12 cellular contexts compared by ENCODE assay signal in the genomic region with DNA sequence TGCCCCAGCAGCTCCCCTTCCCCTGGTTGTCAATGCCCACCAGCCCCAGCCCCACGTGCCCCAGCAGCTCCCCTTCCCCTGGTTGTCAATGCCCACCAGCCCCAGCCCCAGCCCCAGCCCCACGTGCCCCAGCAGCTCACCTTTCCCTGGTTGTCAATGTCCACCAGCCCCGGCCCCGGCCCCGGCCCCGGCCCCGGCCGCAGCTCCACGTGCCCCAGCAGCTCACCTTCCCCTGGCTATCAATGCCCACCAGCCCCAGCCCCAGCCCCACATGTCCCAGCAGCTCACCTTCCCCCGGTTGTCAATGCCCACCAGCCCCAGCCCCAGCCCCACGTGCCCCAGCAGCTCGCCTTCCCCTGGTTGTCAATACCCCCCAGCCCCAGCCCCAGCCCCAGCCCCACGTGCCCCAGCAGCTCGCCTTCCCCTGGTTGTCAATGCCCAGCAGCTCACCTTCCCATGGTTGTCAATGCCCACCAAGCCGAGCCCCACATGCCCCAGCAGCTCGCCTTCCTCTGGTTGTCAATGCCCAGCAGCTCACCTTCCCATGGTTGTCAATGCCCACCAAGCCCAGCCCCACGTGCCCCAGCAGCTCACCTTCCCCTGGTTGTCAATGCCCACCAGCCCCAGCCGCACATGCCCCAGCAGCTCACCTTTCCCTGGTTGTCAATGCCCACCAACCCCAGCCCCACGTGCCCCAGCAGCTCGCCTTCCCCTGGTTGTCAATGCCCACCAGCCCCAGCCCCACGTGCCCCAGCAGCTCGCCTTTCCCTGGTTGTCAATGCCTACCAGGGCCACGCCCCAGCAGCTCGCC. TPM values are rescaled to one million over a fixed set of nuclear protein-coding genes. Genes with fewer than 3 reads are reported as not detected.
DNase-seq lines count a peak whose midpoint lies in the region; ATAC-seq, FAIRE-seq and TF ChIP-seq lines count a peak whose summit lies in the region.
"Not testable (repeated sequence)": the region's sequence is repeated elsewhere in the genome, so short reads cannot be mapped to it uniquely, and the experiment has no call there.
"Had no signal": no experiment of that assay in that cellular context is flagged by ENCODE, and none has a peak within 500 bp of the region (broad histone marks: within the 10 kb centered on the region; RNA-seq: fewer than 3 reads in every experiment).

No MANE protein-coding gene starts in this region.

- in situ Hi-C loops in K562 (cut with MboI) = not testable (repeated sequence)

- not testable (repeated sequence) for H3K4me1 Mint-ChIP-seq in Caco-2 (ENCODE audit: low read depth, unreplicated experiment); T-helper 17 cell; activated T-helper 1 cell treated with anti-CD3 and anti-CD28 coated beads, Interleukin-12 subunit alpha, Interleukin-12 subunit beta, Interleukin-2, Interleukin-4 antibody, amounts not matched to agents 30 ng/mL and 10 ng/mL and 1 ng/mL, durations not matched to agents 14 hours and 24 hours and 36 hours (ENCODE audit: low read depth); neural progenitor cell; stimulated activated naive B cell treated with anti-CD40 and anti-IgM and Interleukin-4, amounts not matched to agents 10 μg/mL and 1 μg/mL and 100 μg/mL, for 72 hours

- H3K27ac ChIP-seq in K562 (ENCODE audit: extremely low read depth, low read depth, low read length); esophagus squamous epithelium; neural progenitor cell: not testable (repeated sequence)

- TF ChIP-seq POLR2A in K562 (conservative IDR thresholded peaks at IDR 0.05); esophagus squamous epithelium (IDR thresholded peaks at IDR 0.05): not testable (repeated sequence)

- H3F3A ChIP-seq in neural progenitor cell (ENCODE audit: low read depth) = not testable (repeated sequence)

- not testable (repeated sequence) for ATAC-seq in T-helper 17 cell; K562; stimulated activated naive B cell treated with anti-CD40 and anti-IgM and Interleukin-4, amounts not matched to agents 10 μg/mL and 1 μg/mL and 100 μg/mL, for 72 hours (replicated peaks)

- not testable (repeated sequence) for H3K36me3 ChIP-seq in Caco-2 (ENCODE audit: control insufficient read depth, insufficient read depth, low read length); neural progenitor cell
- H3K36me3 ChIP-seq in K562 (ENCODE audit: control insufficient read depth, insufficient read depth, low read length) (peaks cover 63% of the 10 kb centered on the region), esophagus squamous epithelium (peaks cover 29 to 86% (median 31%) of the 10 kb centered on the region in 3 donors)

- not testable (repeated sequence) for TF ChIP-seq EP300 in K562 (IDR thresholded peaks at IDR 0.05; ENCODE audit: low read length)

- H3K27ac Mint-ChIP-seq in Caco-2 (ENCODE audit: unreplicated experiment) = peak overlapping the region; percentile 39
- H3K27ac Mint-ChIP-seq in T-helper 17 cell, neural progenitor cell: not testable (repeated sequence)
- H3K27ac Mint-ChIP-seq in activated T-helper 1 cell treated with anti-CD3 and anti-CD28 coated beads, Interleukin-12 subunit alpha, Interleukin-12 subunit beta, Interleukin-2, Interleukin-4 antibody, amounts not matched to agents 30 ng/mL and 10 ng/mL and 1 ng/mL, durations not matched to agents 14 hours and 24 hours and 36 hours = peak overlapping the region; percentile 48
- peak overlapping the region; percentile 47 for H3K27ac Mint-ChIP-seq in stimulated activated naive B cell treated with anti-CD40 and anti-IgM and Interleukin-4, amounts not matched to agents 10 μg/mL and 1 μg/mL and 100 μg/mL, for 72 hours

- H3K4me3 Mint-ChIP-seq in Caco-2 (ENCODE audit: unreplicated experiment); activated T-helper 1 cell treated with anti-CD3 and anti-CD28 coated beads, Interleukin-12 subunit alpha, Interleukin-12 subunit beta, Interleukin-2, Interleukin-4 antibody, amounts not matched to agents 30 ng/mL and 10 ng/mL and 1 ng/mL, durations not matched to agents 14 hours and 24 hours and 36 hours; stimulated activated naive B cell treated with anti-CD40 and anti-IgM and Interleukin-4, amounts not matched to agents 10 μg/mL and 1 μg/mL and 100 μg/mL, for 72 hours: not testable (repeated sequence)
- H3K4me3 Mint-ChIP-seq in T-helper 17 cell (peak overlapping the region; percentile 9), neural progenitor cell (peak overlapping the region; percentile 8)

- H3K4me1 ChIP-seq in Caco-2, neural progenitor cell: not testable (repeated sequence)
- H3K4me1 ChIP-seq in K562 (replicated peaks in 1 of 2; ENCODE audit: control insufficient read depth in 2 of 2, insufficient read depth in 2 of 2, low read length in 2 of 2) (peaks cover 0 to 41% of the 10 kb centered on the region in 2 experiments; a peak in 2 of 5 replicates), esophagus squamous epithelium (peaks cover 0 to 14% (median 0%) of the 10 kb centered on the region in 3 donors)

- not testable (repeated sequence) for TF ChIP-seq CTCF in Caco-2 (IDR thresholded peaks at IDR 0.05; ENCODE audit: insufficient read depth in 1 of 2, low read depth in 1 of 2, low read length in 1 of 2, severe bottlenecking in 1 of 2, unreplicated experiment in 1 of 2); K562 (IDR thresholded peaks at IDR 0.05 in 2 of 3, conservative IDR thresholded peaks at IDR 0.05 in 1 of 3; ENCODE audit: insufficient read depth in 2 of 3, low read depth in 1 of 3, low read length in 3 of 3); esophagus squamous epithelium (IDR thresholded peaks at IDR 0.05); neural progenitor cell (IDR thresholded peaks at IDR 0.05)

- intact Hi-C loops in Caco-2 (cut with micrococcal nuclease; ENCODE audit: unreplicated experiment); activated T-helper 1 cell treated with anti-CD3 and anti-CD28 coated beads, Interleukin-12 subunit alpha, Interleukin-12 subunit beta, Interleukin-2, Interleukin-4 antibody, amounts not matched to agents 30 ng/mL and 10 ng/mL and 1 ng/mL, durations not matched to agents 14 hours and 24 hours and 36 hours (cut with micrococcal nuclease); K562 (cut with micrococcal nuclease); esophagus squamous epithelium (cut with DNase I): not testable (repeated sequence)

- H3K9me3 Mint-ChIP-seq in Caco-2 (ENCODE audit: unreplicated experiment); activated T-helper 1 cell treated with anti-CD3 and anti-CD28 coated beads, Interleukin-12 subunit alpha, Interleukin-12 subunit beta, Interleukin-2, Interleukin-4 antibody, amounts not matched to agents 30 ng/mL and 10 ng/mL and 1 ng/mL, durations not matched to agents 14 hours and 24 hours and 36 hours; neural progenitor cell; stimulated activated naive B cell treated with anti-CD40 and anti-IgM and Interleukin-4, amounts not matched to agents 10 μg/mL and 1 μg/mL and 100 μg/mL, for 72 hours: not testable (repeated sequence)

- BruUV-seq in Caco-2 (replicated peaks; lab: Mats Ljungman, UMichigan); K562 (replicated peaks; lab: Mats Ljungman, UMichigan): not testable (repeated sequence)

- H3K9ac ChIP-seq in K562 (ENCODE audit: insufficient read depth in 1 of 2, low read depth in 2 of 2, low read length in 2 of 2); neural progenitor cell: not testable (repeated sequence)

- not testable (repeated sequence) for H4K20me1 ChIP-seq in K562 (replicated peaks; ENCODE audit: control insufficient read depth, insufficient read depth, low read length)
- H4K20me1 ChIP-seq in neural progenitor cell (ENCODE audit: low read depth) = peaks cover 10% of the 10 kb centered on the region

- not testable (repeated sequence) for H3K27me3 ChIP-seq in Caco-2 (replicated peaks; ENCODE audit: control insufficient read depth, insufficient read depth, low read length); K562 (ENCODE audit: control insufficient read depth in 2 of 2, insufficient read depth in 2 of 2, low read length in 2 of 2); esophagus squamous epithelium; neural progenitor cell

- not testable (repeated sequence) for H3K79me2 ChIP-seq in K562 (ENCODE audit: control insufficient read depth, insufficient read depth, low read length); neural progenitor cell (ENCODE audit: low read depth)

- CTCF ChIA-PET in Caco-2 (lab: Charles Lee) = interaction anchor here (0.7 to 1.0 kb wide), 2 partner anchors 103 to 106 kb away, joined by 3 to 4 read pairs; no protein-coding TSS in a partner anchor
- CTCF ChIA-PET in K562 (lab: Yijun Ruan, JAX; ENCODE audit: low intra/inter-chr PET ratio) = not testable (repeated sequence)

- H3K4me3 ChIP-seq in Caco-2 (ENCODE audit: low read depth, low read length); K562; esophagus squamous epithelium; neural progenitor cell: not testable (repeated sequence)

- DNase-seq in Caco-2; T-helper 17 cell; activated T-helper 1 cell treated with anti-CD3 and anti-CD28 coated beads, Interleukin-12 subunit alpha, Interleukin-12 subunit beta, Interleukin-2, Interleukin-4 antibody, amounts not matched to agents 30 ng/mL and 10 ng/mL and 1 ng/mL, durations not matched to agents 14 hours and 24 hours and 36 hours (ENCODE audit: low spot score); K562 (ENCODE audit: extremely low read depth in 1 of 4, low spot score in 3 of 4); neural progenitor cell (ENCODE audit: low spot score); stimulated activated naive B cell treated with anti-CD40 and anti-IgM and Interleukin-4, amounts not matched to agents 10 μg/mL and 1 μg/mL and 100 μg/mL, for 72 hours: not testable (repeated sequence)
- DNase-seq in esophagus squamous epithelium (lab: John Stamatoyannopoulos, UW) = peak; percentile 50

- H2AFZ ChIP-seq in K562 (ENCODE audit: low read depth, low read length); neural progenitor cell (replicated peaks): not testable (repeated sequence)

- not testable (repeated sequence) for FAIRE-seq in K562 (lab: Jason Lieb, UNC)

- H3K4me2 ChIP-seq in K562 (ENCODE audit: insufficient read depth, low read length); neural progenitor cell: not testable (repeated sequence)

- 76% methylated on average over 17 of the region's 24 CpGs for WGBS in K562 (ENCODE audit: insufficient coverage, low coverage, missing lambda C conversion rate)
- 68 to 91% methylated on average over 4 to 5 of the region's 24 CpGs for WGBS in esophagus squamous epithelium, 2 donors

- H3K36me3 Mint-ChIP-seq in Caco-2 (ENCODE audit: insufficient read depth, unreplicated experiment) = peaks cover 49% of the 10 kb centered on the region
- H3K36me3 Mint-ChIP-seq in T-helper 17 cell (ENCODE audit: low read depth) = not testable (repeated sequence)
- peaks cover 12% of the 10 kb centered on the region for H3K36me3 Mint-ChIP-seq in activated T-helper 1 cell treated with anti-CD3 and anti-CD28 coated beads, Interleukin-12 subunit alpha, Interleukin-12 subunit beta, Interleukin-2, Interleukin-4 antibody, amounts not matched to agents 30 ng/mL and 10 ng/mL and 1 ng/mL, durations not matched to agents 14 hours and 24 hours and 36 hours (ENCODE audit: low read depth)
- H3K36me3 Mint-ChIP-seq in neural progenitor cell = peaks cover 22% of the 10 kb centered on the region
- H3K36me3 Mint-ChIP-seq in stimulated activated naive B cell treated with anti-CD40 and anti-IgM and Interleukin-4, amounts not matched to agents 10 μg/mL and 1 μg/mL and 100 μg/mL, for 72 hours = peaks cover 43 to 46% of the 10 kb centered on the region in 2 donors

- not testable (repeated sequence) for TF ChIP-seq RAD21 in K562 (CRISPR knock-in tag; conservative IDR thresholded peaks at IDR 0.05 in 1 of 2, IDR thresholded peaks at IDR 0.05 in 1 of 2)

- POLR2A ChIA-PET in Caco-2 (lab: Charles Lee) = not testable (repeated sequence)
- POLR2A ChIA-PET in K562 (lab: Yijun Ruan, JAX) = interaction anchor here (0.7 to 3.1 kb wide), 5 partner anchors 11 to 82 kb away, joined by 3 to 11 read pairs (median 3); a partner anchor contains a TSS

- not testable (repeated sequence) for H3K9me1 ChIP-seq in K562 (ENCODE audit: control insufficient read depth, insufficient read depth, low read length)

- not testable (repeated sequence) for H3K9me3 ChIP-seq in Caco-2; T-helper 17 cell (ENCODE audit: control insufficient read depth, low read length, poor library complexity, severe bottlenecking); K562 (replicated peaks; ENCODE audit: control insufficient read depth, insufficient read depth, low read depth, low read length); esophagus squamous epithelium; neural progenitor cell (ENCODE audit: low read depth)

- not testable (repeated sequence) for H3K27me3 Mint-ChIP-seq in Caco-2 (ENCODE audit: insufficient read depth, unreplicated experiment); T-helper 17 cell; activated T-helper 1 cell treated with anti-CD3 and anti-CD28 coated beads, Interleukin-12 subunit alpha, Interleukin-12 subunit beta, Interleukin-2, Interleukin-4 antibody, amounts not matched to agents 30 ng/mL and 10 ng/mL and 1 ng/mL, durations not matched to agents 14 hours and 24 hours and 36 hours (ENCODE audit: insufficient read depth); neural progenitor cell (ENCODE audit: insufficient read depth, low read depth); stimulated activated naive B cell treated with anti-CD40 and anti-IgM and Interleukin-4, amounts not matched to agents 10 μg/mL and 1 μg/mL and 100 μg/mL, for 72 hours

RNA-seq across cellular contexts. Expression of a gene that starts 14.0 kb away (rescaled TPM):
- 64.3 and 69.1 TPM in 2 replicates for total RNA-seq in Caco-2 (2022)
- total RNA-seq in T-helper 17 cell = 10 to 100 TPM; 59.6 to 71.3 TPM
- total RNA-seq in activated T-helper 1 cell treated with anti-CD3 and anti-CD28 coated beads, Interleukin-12 subunit alpha, Interleukin-12 subunit beta, Interleukin-2, Interleukin-4 antibody, amounts not matched to agents 30 ng/mL and 10 ng/mL and 1 ng/mL, durations not matched to agents 14 hours and 24 hours and 36 hours = 62.1 and 62.5 TPM in 2 replicates
- 28.6 and 108 TPM in 2 replicates for total RNA-seq in K562 (2011; cell fraction: chromatin; rRNA removed; ENCODE audit: low replicate concordance)
- 71.0 and 80.0 TPM in 2 replicates for total RNA-seq in K562 (2011; cell fraction: nucleolus; rRNA removed)
- 33.8 and 41.3 TPM in 2 replicates for total RNA-seq in K562 (2011; cell fraction: nucleoplasm; rRNA removed)
- 15.6 and 22.1 TPM in 2 replicates for total RNA-seq in K562 (2014; rRNA removed)
- total RNA-seq in K562 (2014; rRNA removed; fragmentation: Illumina TruSeq; extraction: Trizol) = 1.2 and 1.8 TPM in 2 replicates
- 8.6 and 9.3 TPM in 2 replicates for total RNA-seq in K562 (2015; rRNA removed; fragmentation: Illumina TruSeq; extraction: Trizol)
- total RNA-seq in K562 (2021) = 59.6 and 59.9 TPM in 2 replicates
- polyA plus RNA-seq in K562 (2011; rRNA removed) = 10.3 and 26.2 TPM in 2 replicates
- polyA plus RNA-seq in K562 (2011; cell fraction: cytosol; rRNA removed) = 36.6 and 87.3 TPM in 2 replicates
- 34.7 and 60.1 TPM in 2 replicates for polyA plus RNA-seq in K562 (2011; cell fraction: nucleus; rRNA removed)
- polyA plus RNA-seq in K562 (2012) = 34.1 and 52.5 TPM in 2 replicates
- 7.1 and 20.0 TPM in 2 replicates for polyA plus RNA-seq in K562 (2014; fragmentation: Illumina TruSeq; extraction: Trizol)
- polyA plus RNA-seq in K562 (2014; fragmentation: Nextera tagmentation; extraction: Ambion mirVana) = 1 to 10 TPM in 1 of 2 experiments, under 1 TPM in 1; 0.89 to 1.3 TPM
- polyA plus RNA-seq in K562 (2014; rRNA removed) = 21.2 and 30.2 TPM in 2 replicates
- polyA minus RNA-seq in K562 (2011; rRNA and poly(A)+ RNA removed) = 10.3 and 15.6 TPM in 2 replicates
- polyA minus RNA-seq in K562 (2011; cell fraction: cytosol; rRNA and poly(A)+ RNA removed) = 72.1 and 84.4 TPM in 2 replicates
- 33.7 and 37.4 TPM in 2 replicates for polyA minus RNA-seq in K562 (2011; cell fraction: nucleus; rRNA and poly(A)+ RNA removed)
- total RNA-seq in esophagus squamous epithelium = 10 to 100 TPM; 23.7 to 64.9 (median 32.5) TPM
- 14.4 and 46.9 TPM in 2 replicates for total RNA-seq in neural progenitor cell (ENCODE audit: low replicate concordance)

RNA-seq across cellular contexts. Expression of a gene that starts 14.3 kb away (rescaled TPM):
- total RNA-seq in Caco-2 (2022) (not detected in 2 replicates), T-helper 17 cell (not detected), K562 (2014; rRNA removed) (not detected in 2 replicates), K562 (2014; rRNA removed; fragmentation: Illumina TruSeq; extraction: Trizol) (not detected in 2 replicates), K562 (2015; rRNA removed; fragmentation: Illumina TruSeq; extraction: Trizol) (not detected in 2 replicates), K562 (2021) (not detected in 2 replicates), esophagus squamous epithelium (not detected), neural progenitor cell (ENCODE audit: low replicate concordance) (not detected in 2 replicates)
- total RNA-seq in activated T-helper 1 cell treated with anti-CD3 and anti-CD28 coated beads, Interleukin-12 subunit alpha, Interleukin-12 subunit beta, Interleukin-2, Interleukin-4 antibody, amounts not matched to agents 30 ng/mL and 10 ng/mL and 1 ng/mL, durations not matched to agents 14 hours and 24 hours and 36 hours = not detected in 2 replicates
- total RNA-seq in K562 (2011; cell fraction: chromatin; rRNA removed; ENCODE audit: low replicate concordance) = not detected in 2 replicates
- total RNA-seq in K562 (2011; cell fraction: nucleolus; rRNA removed) = not detected in 2 replicates
- not detected in 2 replicates for total RNA-seq in K562 (2011; cell fraction: nucleoplasm; rRNA removed)
- polyA plus RNA-seq in K562 (2011; rRNA removed) (not detected in 2 replicates), K562 (2014; fragmentation: Illumina TruSeq; extraction: Trizol) (not detected in 2 replicates), K562 (2014; fragmentation: Nextera tagmentation; extraction: Ambion mirVana) (not detected), K562 (2014; rRNA removed) (not detected in 2 replicates)
- not detected in 2 replicates for polyA plus RNA-seq in K562 (2011; cell fraction: cytosol; rRNA removed)
- not detected in 2 replicates for polyA plus RNA-seq in K562 (2011; cell fraction: nucleus; rRNA removed)
- not detected in 2 replicates for polyA plus RNA-seq in K562 (2012)
- polyA minus RNA-seq in K562 (2011; rRNA and poly(A)+ RNA removed) = under 0.01 TPM in 2 replicates
- polyA minus RNA-seq in K562 (2011; cell fraction: cytosol; rRNA and poly(A)+ RNA removed) = 667 TPM in 1 of 2 replicates, not detected in the other
- under 0.01 TPM in 1 of 2 replicates, not detected in the other for polyA minus RNA-seq in K562 (2011; cell fraction: nucleus; rRNA and poly(A)+ RNA removed)
- total RNA-seq: A172; CD4-positive, alpha-beta T cell; Daoy; GM23338; HT-29 had no signal
- polyA plus RNA-seq: GM23338 had no signal

RNA-seq across cellular contexts. Expression of a gene that starts 19.5 kb away (rescaled TPM):
- total RNA-seq in Caco-2 (2022) = 4.4 and 6.1 TPM in 2 replicates
- total RNA-seq in T-helper 17 cell = 1 to 10 TPM; 1.9 to 5.3 TPM
- 0.91 and 1.2 TPM in 2 replicates for total RNA-seq in activated T-helper 1 cell treated with anti-CD3 and anti-CD28 coated beads, Interleukin-12 subunit alpha, Interleukin-12 subunit beta, Interleukin-2, Interleukin-4 antibody, amounts not matched to agents 30 ng/mL and 10 ng/mL and 1 ng/mL, durations not matched to agents 14 hours and 24 hours and 36 hours
- total RNA-seq in K562 (2011; cell fraction: chromatin; rRNA removed; ENCODE audit: low replicate concordance) = 11.2 and 25.3 TPM in 2 replicates
- 23.0 and 26.8 TPM in 2 replicates for total RNA-seq in K562 (2011; cell fraction: nucleolus; rRNA removed)
- total RNA-seq in K562 (2011; cell fraction: nucleoplasm; rRNA removed) = 13.6 and 23.8 TPM in 2 replicates
- total RNA-seq in K562 (2014; rRNA removed) = 59.4 and 80.2 TPM in 2 replicates
- total RNA-seq in K562 (2014; rRNA removed; fragmentation: Illumina TruSeq; extraction: Trizol) = 3.1 TPM in 2 replicates
- total RNA-seq in K562 (2015; rRNA removed; fragmentation: Illumina TruSeq; extraction: Trizol) = 7.6 and 9.6 TPM in 2 replicates
- 49.3 and 50.9 TPM in 2 replicates for total RNA-seq in K562 (2021)
- 8.5 and 12.1 TPM in 2 replicates for polyA plus RNA-seq in K562 (2011; rRNA removed)
- 26.8 and 158 TPM in 2 replicates for polyA plus RNA-seq in K562 (2011; cell fraction: cytosol; rRNA removed)
- polyA plus RNA-seq in K562 (2011; cell fraction: nucleus; rRNA removed) = 8.1 and 19.5 TPM in 2 replicates
- 35.9 and 45.0 TPM in 2 replicates for polyA plus RNA-seq in K562 (2012)
- 2.6 and 3.6 TPM in 2 replicates for polyA plus RNA-seq in K562 (2014; fragmentation: Illumina TruSeq; extraction: Trizol)
- under 1 TPM; 0.52 to 0.63 TPM for polyA plus RNA-seq in K562 (2014; fragmentation: Nextera tagmentation; extraction: Ambion mirVana)
- 52.0 and 54.1 TPM in 2 replicates for polyA plus RNA-seq in K562 (2014; rRNA removed)
- 1.4 and 2.4 TPM in 2 replicates for polyA minus RNA-seq in K562 (2011; rRNA and poly(A)+ RNA removed)
- polyA minus RNA-seq in K562 (2011; cell fraction: cytosol; rRNA and poly(A)+ RNA removed) = 20.8 and 31.8 TPM in 2 replicates
- polyA minus RNA-seq in K562 (2011; cell fraction: nucleus; rRNA and poly(A)+ RNA removed) = 6.1 and 7.4 TPM in 2 replicates
- total RNA-seq in esophagus squamous epithelium = 100 to 1,000 TPM in 2 of 4 donors, 10 to 100 TPM in 2; 52.2 to 883 (median 129) TPM
- 0.90 TPM in 1 of 2 replicates, not detected in the other for total RNA-seq in neural progenitor cell (ENCODE audit: low replicate concordance)

RNA-seq across cellular contexts. Expression of a gene that starts 26.9 kb away (rescaled TPM):
- total RNA-seq in Caco-2 (2022) = not detected in 2 replicates
- total RNA-seq in T-helper 17 cell = not detected
- total RNA-seq in activated T-helper 1 cell treated with anti-CD3 and anti-CD28 coated beads, Interleukin-12 subunit alpha, Interleukin-12 subunit beta, Interleukin-2, Interleukin-4 antibody, amounts not matched to agents 30 ng/mL and 10 ng/mL and 1 ng/mL, durations not matched to agents 14 hours and 24 hours and 36 hours = not detected in 2 replicates
- total RNA-seq in K562 (2011; cell fraction: chromatin; rRNA removed; ENCODE audit: low replicate concordance) = not detected in 2 replicates
- not detected in 2 replicates for total RNA-seq in K562 (2011; cell fraction: nucleolus; rRNA removed)
- total RNA-seq in K562 (2011; cell fraction: nucleoplasm; rRNA removed) = not detected in 2 replicates
- 0.37 TPM in 1 of 2 replicates, not detected in the other for total RNA-seq in K562 (2014; rRNA removed)
- not detected in 2 replicates for total RNA-seq in K562 (2014; rRNA removed; fragmentation: Illumina TruSeq; extraction: Trizol)
- total RNA-seq in K562 (2015; rRNA removed; fragmentation: Illumina TruSeq; extraction: Trizol) = not detected in 2 replicates
- not detected in 2 replicates for total RNA-seq in K562 (2021)
- not detected in 2 replicates for polyA plus RNA-seq in K562 (2011; rRNA removed)
- polyA plus RNA-seq in K562 (2011; cell fraction: cytosol; rRNA removed) = not detected in 2 replicates
- polyA plus RNA-seq in K562 (2011; cell fraction: nucleus; rRNA removed) = not detected in 2 replicates
- polyA plus RNA-seq in K562 (2012) = not detected in 2 replicates
- not detected in 2 replicates for polyA plus RNA-seq in K562 (2014; fragmentation: Illumina TruSeq; extraction: Trizol)
- polyA plus RNA-seq in K562 (2014; fragmentation: Nextera tagmentation; extraction: Ambion mirVana) = not detected
- polyA plus RNA-seq in K562 (2014; rRNA removed) = not detected in 2 replicates
- polyA minus RNA-seq in K562 (2011; rRNA and poly(A)+ RNA removed) = not detected in 2 replicates
- polyA minus RNA-seq in K562 (2011; cell fraction: cytosol; rRNA and poly(A)+ RNA removed) = not detected in 2 replicates
- polyA minus RNA-seq in K562 (2011; cell fraction: nucleus; rRNA and poly(A)+ RNA removed) = not detected in 2 replicates
- under 1 TPM in 1 of 4 donors, not detected in 3; 0.95 TPM for total RNA-seq in esophagus squamous epithelium
- total RNA-seq in neural progenitor cell (ENCODE audit: low replicate concordance) = not detected in 2 replicates
- total RNA-seq: A172; CD4-positive, alpha-beta T cell; Daoy; GM23338; HT-29 had no signal
- polyA plus RNA-seq: GM23338 had no signal

RNA-seq across cellular contexts. Expression of a gene that starts 34.1 kb away (rescaled TPM):
- 57.7 and 60.4 TPM in 2 replicates for total RNA-seq in Caco-2 (2022)
- 100 to 1,000 TPM; 233 to 243 TPM for total RNA-seq in T-helper 17 cell
- 94.3 and 96.4 TPM in 2 replicates for total RNA-seq in activated T-helper 1 cell treated with anti-CD3 and anti-CD28 coated beads, Interleukin-12 subunit alpha, Interleukin-12 subunit beta, Interleukin-2, Interleukin-4 antibody, amounts not matched to agents 30 ng/mL and 10 ng/mL and 1 ng/mL, durations not matched to agents 14 hours and 24 hours and 36 hours
- total RNA-seq in K562 (2011; cell fraction: chromatin; rRNA removed; ENCODE audit: low replicate concordance) = 66.6 and 166 TPM in 2 replicates
- 109 and 113 TPM in 2 replicates for total RNA-seq in K562 (2011; cell fraction: nucleolus; rRNA removed)
- 92.6 and 119 TPM in 2 replicates for total RNA-seq in K562 (2011; cell fraction: nucleoplasm; rRNA removed)
- 63.2 and 75.6 TPM in 2 replicates for total RNA-seq in K562 (2014; rRNA removed)
- total RNA-seq in K562 (2014; rRNA removed; fragmentation: Illumina TruSeq; extraction: Trizol) = 21.4 and 26.2 TPM in 2 replicates
- total RNA-seq in K562 (2015; rRNA removed; fragmentation: Illumina TruSeq; extraction: Trizol) = 44.6 and 46.1 TPM in 2 replicates
- 133 and 138 TPM in 2 replicates for total RNA-seq in K562 (2021)
- polyA plus RNA-seq in K562 (2011; rRNA removed) = 59.0 and 93.9 TPM in 2 replicates
- polyA plus RNA-seq in K562 (2011; cell fraction: cytosol; rRNA removed) = 105 and 207 TPM in 2 replicates
- 149 and 223 TPM in 2 replicates for polyA plus RNA-seq in K562 (2011; cell fraction: nucleus; rRNA removed)
- polyA plus RNA-seq in K562 (2012) = 85.0 and 165 TPM in 2 replicates
- polyA plus RNA-seq in K562 (2014; fragmentation: Illumina TruSeq; extraction: Trizol) = 87.6 and 109 TPM in 2 replicates
- polyA plus RNA-seq in K562 (2014; fragmentation: Nextera tagmentation; extraction: Ambion mirVana) = 1 to 10 TPM; 3.2 to 5.6 TPM
- 140 and 154 TPM in 2 replicates for polyA plus RNA-seq in K562 (2014; rRNA removed)
- polyA minus RNA-seq in K562 (2011; rRNA and poly(A)+ RNA removed) = 11.6 and 16.6 TPM in 2 replicates
- polyA minus RNA-seq in K562 (2011; cell fraction: cytosol; rRNA and poly(A)+ RNA removed) = 30.8 and 60.9 TPM in 2 replicates
- polyA minus RNA-seq in K562 (2011; cell fraction: nucleus; rRNA and poly(A)+ RNA removed) = 22.8 and 25.2 TPM in 2 replicates
- total RNA-seq in esophagus squamous epithelium = 10 to 100 TPM; 42.9 to 83.7 (median 62.4) TPM
- 22.7 and 58.2 TPM in 2 replicates for total RNA-seq in neural progenitor cell (ENCODE audit: low replicate concordance)
